ENCODE assay signal across 8 cellular contexts in genomic region chr1:23634840-23635642, GRCh38. TPM values are rescaled to one million over a fixed set of nuclear protein-coding genes. Genes with fewer than 3 reads are reported as not detected.
DNase-seq lines count a peak whose midpoint lies in the region; ATAC-seq, FAIRE-seq and TF ChIP-seq lines count a peak whose summit lies in the region.

No MANE protein-coding gene starts in this region.

- WGBS in H9 (ENCODE audit: extremely low coverage, insufficient read length, low lambda C conversion rate) = no CpG with 5 or more reads among the region's 17 CpGs
- WGBS in H1 (ENCODE audit: extremely low coverage in 1 of 2, insufficient coverage in 1 of 2, insufficient read length in 1 of 2, insufficient replicate concordance in 2 of 2, low coverage in 1 of 2, low lambda C conversion rate in 2 of 2, missing lambda C conversion rate in 1 of 2), 2 experiments = 53% methylated on average over 17 of the region's 17 CpGs; no CpG with 5 or more reads in 1 of the 2 experiments
- no CpG with 5 or more reads among the region's 17 CpGs for WGBS in mesendoderm (ENCODE audit: extremely low coverage, insufficient coverage, low lambda C conversion rate)

- H3K79me2 ChIP-seq in H9 (ENCODE audit: insufficient read depth, low read length) = no peaks in the 10 kb centered on the region
- no peaks in the 10 kb centered on the region for H3K79me2 ChIP-seq in H1 (ENCODE audit: control insufficient read depth in 1 of 2, insufficient read depth in 2 of 2, low read length in 2 of 2)
- no peaks in the 10 kb centered on the region for H3K79me2 ChIP-seq in mesendoderm (ENCODE audit: control insufficient read depth, insufficient read depth, low read length)

- no peaks in the 10 kb centered on the region for H4K20me1 ChIP-seq in H9 (ENCODE audit: control insufficient read depth, insufficient read depth, insufficient read length)
- H4K20me1 ChIP-seq in H1 (replicated peaks in 1 of 2; ENCODE audit: control insufficient read depth in 1 of 2, insufficient read depth in 2 of 2, low read length in 2 of 2) = no peaks in the 10 kb centered on the region

- no peak overlapping the region for H2BK5ac ChIP-seq in H9 (ENCODE audit: insufficient read length, low read length)
- H2BK5ac ChIP-seq in H1 (ENCODE audit: low read depth, low read length) = peak overlapping the region; percentile 79; the same call in 1 of the 2 replicates
- peak overlapping the region; percentile 91 for H2BK5ac ChIP-seq in mesendoderm (ENCODE audit: low read length)

- no peak overlapping the region for H3K56ac ChIP-seq in H9 (ENCODE audit: insufficient read length, low read depth, low read length)
- H3K56ac ChIP-seq in H1 (replicated peaks; ENCODE audit: insufficient read length, low read depth, low read length) = no peak overlapping the region
- peak overlapping the region; percentile 88 for H3K56ac ChIP-seq in mesendoderm (ENCODE audit: low read length)

- no peak overlapping the region for H3K23ac ChIP-seq in H9 (ENCODE audit: insufficient read length, low read depth, low read length)
- no peak overlapping the region for H3K23ac ChIP-seq in H1 (ENCODE audit: insufficient read length)
- H3K23ac ChIP-seq in mesendoderm (ENCODE audit: low read length) = no peak overlapping the region

- H2BK20ac ChIP-seq in H9 (ENCODE audit: low read depth, low read length, poor library complexity, severe bottlenecking) (no peak overlapping the region), H1 (ENCODE audit: low read length) (peak overlapping the region; percentile 74)

- no peaks in the 10 kb centered on the region for H3K23me2 ChIP-seq in H9 (ENCODE audit: insufficient read length, low read depth, low read length, poor library complexity, severe bottlenecking)
- no peaks in the 10 kb centered on the region for H3K23me2 ChIP-seq in H1 (ENCODE audit: low read depth, low read length)

- H3T11ph ChIP-seq in H9 (ENCODE audit: low read length) = no peak overlapping the region

- DNase-seq in CD8-positive, alpha-beta T cell = peak in 5 of 7 experiments; percentile 29 to 73 (median 52)
- DNase-seq in H9 (peak; percentile 72), NCI-H446 (lab: John Stamatoyannopoulos, UW) (peak; percentile 16 to 79), H1 (ENCODE audit: low read depth in 1 of 2, low spot score in 2 of 2) (peak in 1 of 2 experiments; percentile 71), mesendoderm (peak; percentile 79)
- DNase-seq in activated CD4-positive, alpha-beta T cell treated with anti-CD3 and anti-CD28 coated beads, Interleukin-2, amount 50 U/mL, for 4 hours = peak; percentile 35 to 50
- peak; percentile 71 to 78 for DNase-seq in stimulated activated naive CD8-positive, alpha-beta T cell treated with anti-CD3 and anti-CD28 coated beads, Interleukin-15, amount 100 ng/mL, for 72 hours

- H3K9ac ChIP-seq in H9 (ENCODE audit: extremely low read depth, insufficient read length, low read length) = no peak overlapping the region
- no peak overlapping the region for H3K9ac ChIP-seq in H1 (replicated peaks in 1 of 4; ENCODE audit: extremely low read depth in 1 of 4, low read depth in 3 of 4, low read length in 3 of 4)
- peak overlapping the region; percentile 46 for H3K9ac ChIP-seq in mesendoderm (ENCODE audit: low read length)

- no peak overlapping the region for H3K18ac ChIP-seq in H9 (ENCODE audit: insufficient read length, low read depth, low read length)
- H3K18ac ChIP-seq in H1 (ENCODE audit: extremely low read depth, low read length) = peak overlapping the region; percentile 10
- peak overlapping the region; percentile 16 for H3K18ac ChIP-seq in mesendoderm (ENCODE audit: low read length)

- TF ChIP-seq CTCF in CD8-positive, alpha-beta T cell (IDR thresholded peaks at IDR 0.05) = peak; percentile 89
- TF ChIP-seq CTCF in H9 (conservative IDR thresholded peaks at IDR 0.05) = peak; percentile 84
- peak; percentile 60 to 97 (median 74) for TF ChIP-seq CTCF in H1 (IDR thresholded peaks at IDR 0.05; ENCODE audit: control extremely low read depth in 1 of 3, insufficient read depth in 1 of 3, low read depth in 1 of 3, low read length in 3 of 3)

- H2BK120ac ChIP-seq in H9 (ENCODE audit: low read depth, low read length, poor library complexity, severe bottlenecking) (no peak overlapping the region), H1 (replicated peaks; ENCODE audit: low read depth, low read length) (no peak overlapping the region), mesendoderm (ENCODE audit: low read depth, low read length) (peak overlapping the region; percentile 32)

- H3K4me3 Mint-ChIP-seq in CD8-positive, alpha-beta T cell = peak overlapping the region; percentile 76
- H3K4me3 Mint-ChIP-seq in H9 = no peak overlapping the region; a peak in 1 of 5 replicates
- H3K4me3 Mint-ChIP-seq in stimulated activated naive CD8-positive, alpha-beta T cell treated with anti-CD3 and anti-CD28 coated beads, Interleukin-15, amount 100 ng/mL, for 72 hours = peak overlapping the region; percentile 8 to 80

- no peaks in the 10 kb centered on the region for H3K9me3 Mint-ChIP-seq in CD8-positive, alpha-beta T cell
- no peaks in the 10 kb centered on the region for H3K9me3 Mint-ChIP-seq in H9
- no peaks in the 10 kb centered on the region for H3K9me3 Mint-ChIP-seq in stimulated activated naive CD8-positive, alpha-beta T cell treated with anti-CD3 and anti-CD28 coated beads, Interleukin-15, amount 100 ng/mL, for 72 hours

- no peak overlapping the region for H3K14ac ChIP-seq in H9 (ENCODE audit: insufficient read depth, low read length)
- H3K14ac ChIP-seq in H1 (ENCODE audit: insufficient read length) = no peak overlapping the region

- H2AK5ac ChIP-seq in H9 (ENCODE audit: insufficient read length, low read length) = no peak overlapping the region
- H2AK5ac ChIP-seq in H1 (ENCODE audit: low read depth, low read length) = peak overlapping the region; percentile 6; the same call in 1 of the 2 replicates
- peak overlapping the region; percentile 100 for H2AK5ac ChIP-seq in mesendoderm (ENCODE audit: low read length)

- H3K27me3 ChIP-seq in CD8-positive, alpha-beta T cell (ENCODE audit: insufficient read depth, low read length) = no peaks in the 10 kb centered on the region
- H3K27me3 ChIP-seq in H9 (ENCODE audit: insufficient read depth, low read length) (no peaks in the 10 kb centered on the region; the same call in 1 of the 2 replicates), H1 (replicated peaks in 1 of 4; ENCODE audit: control insufficient read depth in 3 of 4, extremely low read depth in 1 of 4, insufficient read depth in 3 of 4, low read length in 3 of 4) (no peaks in the 10 kb centered on the region), mesendoderm (ENCODE audit: insufficient read depth, low read length, poor library complexity) (no peaks in the 10 kb centered on the region)

- H2BK12ac ChIP-seq in H9 (ENCODE audit: insufficient read length, low read depth, low read length) (no peak overlapping the region), H1 (ENCODE audit: low read depth, low read length) (peak overlapping the region; percentile 94)

- H3K36me3 ChIP-seq in CD8-positive, alpha-beta T cell (ENCODE audit: insufficient read depth, low read length) = no peaks in the 10 kb centered on the region
- no peaks in the 10 kb centered on the region for H3K36me3 ChIP-seq in H1 (ENCODE audit: control insufficient read depth in 2 of 4, insufficient read depth in 4 of 4, low read length in 3 of 4)
- H3K36me3 ChIP-seq in mesendoderm (ENCODE audit: control insufficient read depth, insufficient read depth, low read length) = no peaks in the 10 kb centered on the region

- intact Hi-C loops in CD8-positive, alpha-beta T cell (cut with DNase I, micrococcal nuclease) = loop anchor here (1.0 to 5.0 kb wide), 5 partner anchors 16 to 153 kb away; partner anchors contain the start of gene ASAP3 (in 2 of the 2)

- peaks cover 25% of the 10 kb centered on the region for H3K4me1 ChIP-seq in CD8-positive, alpha-beta T cell (ENCODE audit: insufficient read depth, low read length)
- H3K4me1 ChIP-seq in H9 (ENCODE audit: insufficient read depth, low read length) (no peaks in the 10 kb centered on the region), H1 (replicated peaks in 1 of 4; ENCODE audit: control insufficient read depth in 3 of 4, insufficient read depth in 4 of 4, low read length in 3 of 4) (peaks cover 0 to 17% (median under 1%) of the 10 kb centered on the region in 4 experiments; a peak in 5 of 7 replicates), mesendoderm (ENCODE audit: control insufficient read depth, low read depth, low read length) (peaks cover 15% of the 10 kb centered on the region)

- no peak for TF ChIP-seq POLR2A in H1 (IDR thresholded peaks at IDR 0.05; ENCODE audit: control extremely low read depth in 1 of 2, low read depth in 2 of 2, low read length in 2 of 2)

- H3K9me3 ChIP-seq in CD8-positive, alpha-beta T cell (ENCODE audit: low read length) = no peaks in the 10 kb centered on the region
- H3K9me3 ChIP-seq in H9 (ENCODE audit: control insufficient read depth, low read depth, low read length) (no peaks in the 10 kb centered on the region), H1 (ENCODE audit: insufficient read depth in 2 of 2, low read depth in 1 of 2, low read length in 1 of 2) (no peaks in the 10 kb centered on the region)

- H3K4me3 ChIP-seq in CD8-positive, alpha-beta T cell (ENCODE audit: low read depth, low read length) = peak overlapping the region; percentile 52
- H3K4me3 ChIP-seq in H1 (ENCODE audit: extremely low read depth in 1 of 4, insufficient read depth in 2 of 4, low read depth in 3 of 4, low read length in 4 of 4) (no peak overlapping the region), mesendoderm (ENCODE audit: low read length) (no peak overlapping the region)

- CTCF ChIA-PET in CD8-positive, alpha-beta T cell (lab: Charles Lee) = interaction anchor here (0.6 to 22.8 kb wide), 37 partner anchors 8 to 476 kb away, joined by 3 to 1167 read pairs (median 5); partner anchors contain the start of genes E2F2, ID3 and RPL11
- CTCF ChIA-PET in H1 (lab: Charles Lee; ENCODE audit: partially characterized antibody) = interaction anchor here (0.5 to 26.6 kb wide), 33 partner anchors 9 to 1232 kb away, joined by 3 to 706 read pairs (median 5); partner anchors contain the start of genes ID3 and RPL11

- H2BK15ac ChIP-seq in H9 (ENCODE audit: low read depth, low read length) (no peak overlapping the region), H1 (ENCODE audit: low read length) (peak overlapping the region; percentile 61; the same call in 1 of the 2 replicates), mesendoderm (replicated peaks; ENCODE audit: low read depth) (no peak overlapping the region)

- H3K27ac Mint-ChIP-seq in CD8-positive, alpha-beta T cell = peak overlapping the region; percentile 92
- peak overlapping the region in 1 of 3 experiments; percentile 87; a peak in 2 of 7 replicates for H3K27ac Mint-ChIP-seq in H9
- peak overlapping the region; percentile 89 to 97 for H3K27ac Mint-ChIP-seq in stimulated activated naive CD8-positive, alpha-beta T cell treated with anti-CD3 and anti-CD28 coated beads, Interleukin-15, amount 100 ng/mL, for 72 hours

- H4K91ac ChIP-seq in H9 (ENCODE audit: insufficient read length, low read depth, low read length) (no peak overlapping the region), H1 (replicated peaks; ENCODE audit: insufficient read length, low read length) (peak overlapping the region; percentile 81)

- no peak overlapping the region for H4K5ac ChIP-seq in H9 (ENCODE audit: insufficient read length, low read depth, low read length)
- H4K5ac ChIP-seq in H1 (ENCODE audit: insufficient read length, low read depth, low read length) = no peak overlapping the region
- no peak overlapping the region for H4K5ac ChIP-seq in mesendoderm (ENCODE audit: low read length)

- H3K36me3 Mint-ChIP-seq in CD8-positive, alpha-beta T cell = peaks cover 4% of the 10 kb centered on the region
- H3K36me3 Mint-ChIP-seq in H9 (ENCODE audit: insufficient read depth in 1 of 3, low read depth in 3 of 3) = no peaks in the 10 kb centered on the region

- H2AFZ ChIP-seq in H9 (ENCODE audit: low read length) = no peak overlapping the region
- H2AFZ ChIP-seq in H1 (ENCODE audit: low read length) = peak overlapping the region; percentile 90

- peaks cover 33% of the 10 kb centered on the region for H3K4me1 Mint-ChIP-seq in CD8-positive, alpha-beta T cell (ENCODE audit: low read depth)
- H3K4me1 Mint-ChIP-seq in H9 = peaks cover 22 to 26% of the 10 kb centered on the region in 2 experiments
- H3K4me1 Mint-ChIP-seq in stimulated activated naive CD8-positive, alpha-beta T cell treated with anti-CD3 and anti-CD28 coated beads, Interleukin-15, amount 100 ng/mL, for 72 hours = peaks cover 50% of the 10 kb centered on the region

- FAIRE-seq in H1 (lab: Jason Lieb, UNC) = peak; percentile 36

- POLR2A ChIA-PET in CD8-positive, alpha-beta T cell (lab: Charles Lee) = interaction anchor here (0.6 to 4.0 kb wide), 12 partner anchors 11 to 107 kb away, joined by 3 to 47 read pairs (median 5); partner anchors contain the start of gene ID3
- POLR2A ChIA-PET in H1 (lab: Charles Lee; ENCODE audit: partially characterized antibody) = interaction anchor here (0.8 to 12.0 kb wide), 10 partner anchors 13 to 85 kb away, joined by 3 to 155 read pairs (median 4); partner anchors contain the start of genes ID3 and RPL11

- no peaks in the 10 kb centered on the region for H3K79me1 ChIP-seq in H9 (ENCODE audit: insufficient read depth, low read depth, low read length, poor library complexity, severe bottlenecking)
- no peaks in the 10 kb centered on the region for H3K79me1 ChIP-seq in H1 (ENCODE audit: low read depth, low read length)
- H3K79me1 ChIP-seq in mesendoderm (ENCODE audit: low read length) = no peaks in the 10 kb centered on the region

- peak overlapping the region; percentile 5 for H3K27ac ChIP-seq in CD8-positive, alpha-beta T cell (ENCODE audit: low read depth, low read length)
- H3K27ac ChIP-seq in H9 (ENCODE audit: insufficient read length, low read depth, low read length) = no peak overlapping the region
- H3K27ac ChIP-seq in H1 (ENCODE audit: low read depth, low read length) = no peak overlapping the region
- H3K27ac ChIP-seq in mesendoderm (ENCODE audit: low read depth, low read length) = no peak overlapping the region

- H3K4ac ChIP-seq in H9 (ENCODE audit: low read depth, low read length) (no peak overlapping the region), H1 (replicated peaks; ENCODE audit: insufficient read length, low read depth, low read length) (no peak overlapping the region), mesendoderm (ENCODE audit: low read depth, low read length) (peak overlapping the region; percentile 88)

- peak; percentile 92 for ATAC-seq in CD8-positive, alpha-beta T cell
- peak; percentile 82 for ATAC-seq in stimulated activated naive CD8-positive, alpha-beta T cell treated with anti-CD3 and anti-CD28 coated beads, Interleukin-15, amount 100 ng/mL, for 72 hours
- no peak for ATAC-seq in HG03097 (IDR thresholded peaks at IDR 0.05; ENCODE audit: low FRiP score, unreplicated experiment)

- H4K8ac ChIP-seq in H9 (replicated peaks; ENCODE audit: insufficient read length, low read depth, low read length) = no peak overlapping the region
- no peak overlapping the region for H4K8ac ChIP-seq in H1 (ENCODE audit: extremely low read depth, insufficient read depth, low read length)
- no peak overlapping the region for H4K8ac ChIP-seq in mesendoderm (ENCODE audit: low read depth, low read length)

- no peak for TF ChIP-seq EP300 in H1 (IDR thresholded peaks at IDR 0.05; ENCODE audit: borderline replicate concordance in 1 of 2, low read depth in 2 of 2, low read length in 2 of 2)

- H3K4me2 ChIP-seq in H9 (ENCODE audit: insufficient read depth, insufficient read length, low read length) (peak overlapping the region; percentile 15), H1 (ENCODE audit: insufficient read depth in 1 of 2, low read depth in 2 of 2, low read length in 2 of 2) (peak overlapping the region; percentile 6 to 10; a peak in 2 of 4 replicates), mesendoderm (ENCODE audit: low read length) (no peak overlapping the region)

- peak; percentile 74 to 85 for TF ChIP-seq RAD21 in H1 (IDR thresholded peaks at IDR 0.05 in 1 of 2, conservative IDR thresholded peaks at IDR 0.05 in 1 of 2; ENCODE audit: low read depth in 2 of 2, low read length in 2 of 2)

- no peaks in the 10 kb centered on the region for H3K27me3 Mint-ChIP-seq in CD8-positive, alpha-beta T cell (ENCODE audit: low read depth)
- peaks cover 22% of the 10 kb centered on the region for H3K27me3 Mint-ChIP-seq in H9 (ENCODE audit: low read depth)
- no peaks in the 10 kb centered on the region for H3K27me3 Mint-ChIP-seq in stimulated activated naive CD8-positive, alpha-beta T cell treated with anti-CD3 and anti-CD28 coated beads, Interleukin-15, amount 100 ng/mL, for 72 hours

RNA-seq across cellular contexts. Expression of gene RPL11, which starts 56.6 kb away (rescaled TPM):
- total RNA-seq in CD8-positive, alpha-beta T cell = 1,000 to 10,000 TPM; 2,153 to 2,178 TPM
- total RNA-seq in H9 (2021) = 1,617 and 1,618 TPM in 2 replicates
- total RNA-seq in H1 (2021; fragmentation: NEBNext Ultra II Directional; extraction: Animal tissue kit (Norgen Biotek cat#: 25700)) = 1,426 and 1,499 TPM in 2 replicates
- polyA plus RNA-seq in H1 (2011; rRNA removed) = 760 and 1,192 TPM in 2 replicates
- polyA plus RNA-seq in H1 (2011; cell fraction: cytosol; rRNA removed) = 1,814 TPM
- 646 TPM for polyA plus RNA-seq in H1 (2011; cell fraction: nucleus; rRNA removed)
- 3,433 to 4,890 TPM (median 3,853 TPM) in 4 replicates for polyA plus RNA-seq in H1 (2012, experiment 1 of 2)
- polyA plus RNA-seq in H1 (2012, experiment 2 of 2) = 1,251 TPM
- 2,145 TPM for polyA plus RNA-seq in H1 (2013, experiment 1 of 2)
- 2,259 TPM for polyA plus RNA-seq in H1 (2013, experiment 2 of 2)
- 465 and 598 TPM in 2 replicates for polyA minus RNA-seq in H1 (2011; rRNA and poly(A)+ RNA removed)
- 496 TPM for polyA minus RNA-seq in H1 (2011; cell fraction: cytosol; rRNA and poly(A)+ RNA removed)
- polyA minus RNA-seq in H1 (2011; cell fraction: nucleus; rRNA and poly(A)+ RNA removed) = 375 TPM
- polyA plus RNA-seq in mesendoderm (2013, experiment 1 of 2) = 2,959 TPM
- 2,925 TPM for polyA plus RNA-seq in mesendoderm (2013, experiment 2 of 2)

Comparison
In these comparisons a context has a peak if more than half of its experiments do, and no peak if none do; other contexts are left out.
1. H3K4me3 Mint-ChIP-seq: peak in CD8-positive, alpha-beta T cell (single experiment) and stimulated activated naive CD8-positive, alpha-beta T cell treated with anti-CD3 and anti-CD28 coated beads, Interleukin-15, amount 100 ng/mL, for 72 hours (2 of 2); none in H9 (0 of 2).
2. Peak in every context shown above with its lines, with median percentiles within 50 percentile points of each other: CTCF ChIP-seq.